Comparison of ENCODE assay signal across 23 cellular contexts in the genomic region with DNA sequence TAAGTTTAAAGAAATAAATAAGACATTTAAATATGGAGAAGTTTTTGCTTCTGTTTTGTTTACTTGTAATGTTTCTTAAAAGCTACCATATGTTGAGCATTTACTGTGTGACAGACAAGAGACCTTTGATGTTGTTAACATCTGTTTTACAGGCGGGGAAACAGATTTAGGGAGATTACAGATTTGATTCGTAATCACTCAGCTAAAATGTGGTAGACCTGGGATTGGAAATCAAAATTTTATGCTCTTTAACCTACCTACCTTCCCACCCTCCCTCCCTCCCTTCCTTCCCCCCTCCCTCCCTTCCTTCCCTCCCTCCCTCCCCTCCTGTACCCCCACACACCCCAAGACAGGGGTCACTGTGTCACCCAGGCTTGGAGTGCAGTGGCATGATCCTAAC.
"Had no signal": no experiment of that assay in that cellular context is flagged by ENCODE, and none has a peak within 500 bp of the region (broad histone marks: within the 10 kb centered on the region; RNA-seq: fewer than 3 reads in every experiment).

No MANE protein-coding gene starts in this region.

- H3K27ac ChIP-seq: coronary artery, gastroesophageal sphincter, upper lobe of right lung had no signal

- H3K4me3 Mint-ChIP-seq: activated naive CD8-positive, alpha-beta T cell treated with anti-CD3 and anti-CD28 coated beads for 36 hours; memory B cell had no signal

- H3K36me3 ChIP-seq: esophagus squamous epithelium, gastroesophageal sphincter, spleen, upper lobe of right lung had no signal

- H3K27me3 ChIP-seq: esophagus squamous epithelium, gastroesophageal sphincter, spleen, upper lobe of right lung had no signal

- H3K9me3 Mint-ChIP-seq: activated naive CD8-positive, alpha-beta T cell treated with anti-CD3 and anti-CD28 coated beads for 36 hours; memory B cell; neural crest cell had no signal

- DNase-seq: activated CD4-positive, alpha-beta T cell treated with anti-CD3 and anti-CD28 coated beads for 4 hours; activated CD4-positive, alpha-beta T cell treated with anti-CD3 and anti-CD28 coated beads, Interleukin-2, amount 50 U/mL, for 48 hours; activated CD4-positive, CD25-positive, alpha-beta regulatory T cell; activated naive CD4-positive, alpha-beta T cell treated with Interleukin-2 at 50 U/mL for 16 hours; activated naive CD8-positive, alpha-beta T cell treated with anti-CD3 and anti-CD28 coated beads for 36 hours; activated T-cell treated with anti-CD3 and anti-CD28 coated beads, Interleukin-2, amount 50 U/mL, for 48 hours; cerebellar nuclear complex; esophagus squamous epithelium; head of caudate nucleus; hypothalamus; left ventricle myocardium superior; retina; spleen; stimulated activated CD4-positive, alpha-beta T cell treated with anti-CD3 and anti-CD28 coated beads, Interleukin-4, amount 100 ng/mL, for 1 hour; stimulated activated naive CD4-positive, alpha-beta T cell treated with Interleukin-2 at 50 U/mL for 16 hours; T-helper 1 cell; T1000; upper lobe of right lung had no signal

- H3K4me3 ChIP-seq: coronary artery, esophagus squamous epithelium, gastroesophageal sphincter, spleen, upper lobe of right lung had no signal

- H3K9me3 ChIP-seq: esophagus squamous epithelium, gastroesophageal sphincter, spleen, upper lobe of right lung had no signal

- H3K27me3 Mint-ChIP-seq: activated naive CD8-positive, alpha-beta T cell treated with anti-CD3 and anti-CD28 coated beads for 36 hours; memory B cell; progenitor cell of endocrine pancreas had no signal

- ATAC-seq: gastroesophageal sphincter, upper lobe of right lung had no signal
